ENCODE assay signal across 19 cellular contexts in genomic region chr2:177796644-177797415, GRCh38.
"Had no signal": no experiment of that assay in that cellular context is flagged by ENCODE, and none has a peak within 500 bp of the region (broad histone marks: within the 10 kb centered on the region; RNA-seq: fewer than 3 reads in every experiment).

No MANE protein-coding gene starts in this region.

- H3K27me3 ChIP-seq: breast epithelium, gastrocnemius medialis, tibial artery had no signal

- H3K36me3 ChIP-seq: breast epithelium, esophagus squamous epithelium, gastrocnemius medialis, tibial artery had no signal

- H3K27ac Mint-ChIP-seq: activated CD4-positive, alpha-beta memory T cell treated with anti-CD3 and anti-CD28 coated beads for 36 hours; activated naive CD8-positive, alpha-beta T cell treated with anti-CD3 and anti-CD28 coated beads, Interleukin-2, amount 10 ng/mL, durations not matched to agents 7 days and 5 days; naive thymus-derived CD4-positive, alpha-beta T cell had no signal

- H3K9me3 ChIP-seq: breast epithelium, esophagus squamous epithelium, gastrocnemius medialis, tibial artery had no signal

- H3K36me3 Mint-ChIP-seq: activated CD4-positive, alpha-beta memory T cell treated with anti-CD3 and anti-CD28 coated beads for 36 hours; activated naive CD8-positive, alpha-beta T cell treated with anti-CD3 and anti-CD28 coated beads, Interleukin-2, amount 10 ng/mL, durations not matched to agents 7 days and 5 days; naive thymus-derived CD4-positive, alpha-beta T cell had no signal

- ATAC-seq: gastrocnemius medialis; naive thymus-derived CD4-positive, alpha-beta T cell; stimulated activated naive CD8-positive, alpha-beta T cell treated with anti-CD3 and anti-CD28 coated beads, Interleukin-15, Interleukin-2, amounts not matched to agents 100 U/mL and 50 U/mL, for 24 hours had no signal

- H3K4me3 Mint-ChIP-seq: activated CD4-positive, alpha-beta memory T cell treated with anti-CD3 and anti-CD28 coated beads for 36 hours; activated naive CD8-positive, alpha-beta T cell treated with anti-CD3 and anti-CD28 coated beads, Interleukin-2, amount 10 ng/mL, durations not matched to agents 7 days and 5 days; naive thymus-derived CD4-positive, alpha-beta T cell; neural crest cell had no signal

- H3K4me3 ChIP-seq: breast epithelium, coronary artery, esophagus squamous epithelium, gastrocnemius medialis, lung, tibial artery had no signal

- H3K27ac ChIP-seq: breast epithelium, coronary artery, esophagus squamous epithelium, gastrocnemius medialis, tibial artery had no signal

- H3K9me3 Mint-ChIP-seq: activated CD4-positive, alpha-beta memory T cell treated with anti-CD3 and anti-CD28 coated beads for 36 hours; activated naive CD8-positive, alpha-beta T cell treated with anti-CD3 and anti-CD28 coated beads, Interleukin-2, amount 10 ng/mL, durations not matched to agents 7 days and 5 days; naive thymus-derived CD4-positive, alpha-beta T cell; neural crest cell had no signal

- H3K4me1 ChIP-seq: breast epithelium, esophagus squamous epithelium, tibial artery had no signal

- DNase-seq: activated CD4-positive, alpha-beta memory T cell treated with anti-CD3 and anti-CD28 coated beads for 36 hours; activated CD4-positive, alpha-beta T cell treated with anti-CD3 and anti-CD28 coated beads for 48 hours; activated naive CD4-positive, alpha-beta T cell treated with Interleukin-2 at 50 U/mL for 16 hours; activated naive CD8-positive, alpha-beta T cell treated with anti-CD3 and anti-CD28 coated beads, Interleukin-2, amount 10 ng/mL, durations not matched to agents 7 days and 5 days; activated T-cell treated with anti-CD3 and anti-CD28 coated beads, Interleukin-2, amount 50 U/mL, for 48 hours; amniotic stem cell; cerebellar nuclear complex; esophagus squamous epithelium; gastrocnemius medialis; naive thymus-derived CD4-positive, alpha-beta T cell; stimulated activated CD4-positive, alpha-beta T cell treated with anti-CD3 and anti-CD28 coated beads, Interleukin-4, amount 100 ng/mL, for 4 hours; stimulated activated naive CD8-positive, alpha-beta T cell treated with anti-CD3 and anti-CD28 coated beads, Interleukin-15, Interleukin-2, amounts not matched to agents 100 U/mL and 50 U/mL, for 24 hours; substantia nigra; T-helper 2 cell; tibial artery had no signal

- H3K4me1 Mint-ChIP-seq: activated naive CD8-positive, alpha-beta T cell treated with anti-CD3 and anti-CD28 coated beads, Interleukin-2, amount 10 ng/mL, durations not matched to agents 7 days and 5 days; naive thymus-derived CD4-positive, alpha-beta T cell had no signal
